Comparison of ENCODE assay signal across 23 cellular contexts in genomic region chr1:26404641-26405040, GRCh38. TPM values are rescaled to one million over a fixed set of nuclear protein-coding genes. Genes with fewer than 3 reads are reported as not detected.
"Had no signal": no experiment of that assay in that cellular context is flagged by ENCODE, and none has a peak within 500 bp of the region (broad histone marks: within the 10 kb centered on the region; RNA-seq: fewer than 3 reads in every experiment).

No MANE protein-coding gene starts in this region.

- H3K9me3 ChIP-seq: gastroesophageal sphincter, heart right ventricle, lower lobe of right lung, ovary, stomach, testis, upper lobe of right lung had no signal

- H3K27ac ChIP-seq: cardiac muscle cell, gastroesophageal sphincter, heart right ventricle, lower lobe of right lung, ovary, stomach, testis, upper lobe of right lung had no signal

- H3K4me1 ChIP-seq: gastroesophageal sphincter, lower lobe of right lung, testis, upper lobe of right lung had no signal

- H3K4me3 ChIP-seq: cardiac muscle cell, gastroesophageal sphincter, heart right ventricle, lower lobe of right lung, ovary, stomach, testis, upper lobe of right lung had no signal

- ATAC-seq: gastroesophageal sphincter, heart right ventricle, left cardiac atrium, lower lobe of right lung, sciatic nerve, upper lobe of right lung had no signal

- DNase-seq: activated CD4-positive, alpha-beta T cell treated with anti-CD3 and anti-CD28 coated beads, Interleukin-2, amount 50 U/mL, for 1 hour; activated CD8-positive, alpha-beta memory T cell treated with anti-CD3 and anti-CD28 coated beads for 24 hours; activated gamma-delta T cell treated with Interleukin-2 at 50 U/mL for 16 hours; activated naive CD8-positive, alpha-beta T cell treated with anti-CD3 and anti-CD28 coated beads, Interleukin-2, amount 10 ng/mL, durations not matched to agents 7 days and 5 days; aorta; endodermal cell; erythroblast; heart right ventricle; left cardiac atrium; lower lobe of right lung; ovary; stimulated activated CD4-positive, alpha-beta T cell treated with anti-CD3 and anti-CD28 coated beads, Interleukin-1b, Interleukin-23, amount 100 ng/mL, for 48 hours; stomach; testis; upper lobe of right lung had no signal

- H3K36me3 ChIP-seq: cardiac muscle cell, gastroesophageal sphincter, heart right ventricle, lower lobe of right lung, ovary, stomach, upper lobe of right lung had no signal

- H3K27me3 ChIP-seq: cardiac muscle cell, ovary, testis had no signal

RNA-seq across cellular contexts. Expression of gene LIN28A, which starts 6.0 kb away (rescaled TPM):
- total RNA-seq: activated naive CD8-positive, alpha-beta T cell treated with anti-CD3 and anti-CD28 coated beads, Interleukin-2, amount 10 ng/mL, durations not matched to agents 7 days and 5 days; aorta; dermis microvascular lymphatic vessel endothelial cell; gastroesophageal sphincter; lower lobe of right lung; myocyte; pulmonary artery endothelial cell; sciatic nerve; stomach; upper lobe of right lung had no signal
- polyA plus RNA-seq: aorta, heart right ventricle, ovary, stomach had no signal

RNA-seq across cellular contexts. Expression of gene ZNF683, which starts 32.1 kb away (rescaled TPM):
- total RNA-seq: cardiac muscle cell, dermis microvascular lymphatic vessel endothelial cell, endodermal cell, mesothelial cell of epicardium, myocyte, pulmonary artery endothelial cell had no signal
- polyA plus RNA-seq: cardiac muscle cell, neural cell had no signal

RNA-seq across cellular contexts. Expression of gene CRYBG2, which starts 50.7 kb away (rescaled TPM):
- total RNA-seq: left cardiac atrium, myocyte, pulmonary artery endothelial cell, sciatic nerve had no signal
